ENCODE assay signal across 15 cellular contexts in the genomic region with DNA sequence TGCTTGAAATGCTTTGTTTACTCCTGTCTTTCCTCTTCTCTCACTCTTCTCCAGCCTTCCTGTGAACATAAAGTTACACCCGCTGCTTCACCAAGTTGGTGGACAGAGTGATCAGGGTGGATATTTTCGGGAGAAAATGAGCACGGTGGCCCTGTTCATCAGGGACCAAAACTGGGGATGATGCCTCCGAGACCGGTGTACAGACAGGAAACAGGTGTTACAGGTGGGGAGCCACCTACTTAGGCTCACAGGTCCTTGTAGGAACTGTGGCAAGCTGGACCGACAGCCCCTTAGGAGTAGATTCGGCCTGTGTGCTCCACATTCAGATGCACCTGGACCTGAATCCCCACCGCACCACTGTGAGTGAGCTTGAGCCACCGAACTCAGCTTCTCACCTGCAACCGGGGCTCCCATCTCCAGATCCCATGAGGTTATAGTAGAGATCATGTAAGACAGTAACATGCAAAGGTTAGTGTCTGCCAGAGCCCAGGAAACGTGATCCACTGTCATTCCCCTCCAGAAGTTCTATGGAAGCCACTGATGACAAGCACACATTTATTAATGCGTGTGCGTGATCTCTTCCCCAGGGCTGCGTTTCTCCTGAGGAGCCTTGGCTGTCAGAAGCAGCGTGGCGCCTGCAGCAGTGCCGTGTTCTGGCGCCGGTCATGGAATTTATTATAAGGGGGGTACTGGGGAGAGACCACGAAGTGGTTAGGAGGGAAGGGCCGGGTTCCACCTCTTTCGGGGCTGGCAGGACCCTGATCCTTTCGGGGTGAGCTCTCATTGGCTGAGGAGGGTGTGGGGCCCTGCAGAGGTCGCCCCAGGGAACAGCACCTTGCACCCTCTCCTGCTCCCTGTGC.
DNase-seq lines count a peak whose midpoint lies in the region; ATAC-seq and TF ChIP-seq lines count a peak whose summit lies in the region.
"Had no signal": no experiment of that assay in that cellular context is flagged by ENCODE, and none has a peak within 500 bp of the region (broad histone marks: within the 10 kb centered on the region; RNA-seq: fewer than 3 reads in every experiment).

No MANE protein-coding gene starts in this region.

- H3K4me1 ChIP-seq in H9 (ENCODE audit: insufficient read depth, low read length) (no peaks in the 10 kb centered on the region), spleen (no peaks in the 10 kb centered on the region)

- H3K27ac ChIP-seq in H9 (ENCODE audit: insufficient read length, low read depth, low read length) (no peak overlapping the region), spleen (no peak overlapping the region)
- H3K27ac ChIP-seq: PC-9, SK-N-MC had no signal

- no peak overlapping the region for H2BK15ac ChIP-seq in H9 (ENCODE audit: low read depth, low read length)

- no peak overlapping the region for H3K56ac ChIP-seq in H9 (ENCODE audit: insufficient read length, low read depth, low read length)

- H3K36me3 Mint-ChIP-seq in H9 (ENCODE audit: insufficient read depth in 1 of 3, low read depth in 3 of 3), result no peaks in the 10 kb centered on the region; a peak in 1 of 7 replicates

- H3K18ac ChIP-seq in H9 (ENCODE audit: insufficient read length, low read depth, low read length), result no peak overlapping the region

- no peak overlapping the region for H2AK5ac ChIP-seq in H9 (ENCODE audit: insufficient read length, low read length)

- H3K27me3 Mint-ChIP-seq in H9 (ENCODE audit: low read depth), result peaks cover 7% of the 10 kb centered on the region

- peak; percentile 25 for DNase-seq in NCI-H748 (lab: John Stamatoyannopoulos, UW; ENCODE audit: unreplicated experiment)
- no peak for DNase-seq in NCI-H748 treated with DMSO at 0.1 percent for 48 hours (lab: John Stamatoyannopoulos, UW)
- peak; percentile 10 for DNase-seq in H9
- DNase-seq in islet precursor cell, result peak; percentile 40
- DNase-seq in spleen, result peak; percentile 51
- no peak for DNase-seq in glomerular visceral epithelial cell (ENCODE audit: extremely low spot score)
- DNase-seq in NCI-H524 (lab: John Stamatoyannopoulos, UW), result no peak
- DNase-seq: DMS79, GDM1, NCI-H1436, NCI-H2081 treated with DMSO at 0.1 percent for 48 hours, PC-9 had no signal

- no peak for TF ChIP-seq CTCF in H9 (conservative IDR thresholded peaks at IDR 0.05)
- TF ChIP-seq CTCF in spleen (IDR thresholded peaks at IDR 0.05 in 8 of 11, conservative IDR thresholded peaks at IDR 0.05 in 3 of 11), result no peak

- H3K79me2 ChIP-seq in H9 (ENCODE audit: insufficient read depth, low read length), result no peaks in the 10 kb centered on the region

- H3K4me3 ChIP-seq in spleen, result no peak overlapping the region
- H3K4me3 ChIP-seq: PC-9, SK-N-MC had no signal

- no peak overlapping the region for H2AFZ ChIP-seq in H9 (ENCODE audit: low read length)
- H2AFZ ChIP-seq: PC-9 had no signal

- H3K4ac ChIP-seq in H9 (ENCODE audit: low read depth, low read length), result no peak overlapping the region

- H3K23ac ChIP-seq in H9 (ENCODE audit: insufficient read length, low read depth, low read length), result no peak overlapping the region

- H3K9me3 ChIP-seq in H9 (ENCODE audit: control insufficient read depth, low read depth, low read length), result no peaks in the 10 kb centered on the region
- no peaks in the 10 kb centered on the region for H3K9me3 ChIP-seq in spleen

- H4K20me1 ChIP-seq in H9 (ENCODE audit: control insufficient read depth, insufficient read depth, insufficient read length), result no peaks in the 10 kb centered on the region

- peaks cover 0 to 4% of the 10 kb centered on the region in 2 experiments; a peak in 1 of 4 replicates for H3K4me1 Mint-ChIP-seq in H9

- no peak for TF ChIP-seq POLR2A in spleen (IDR thresholded peaks at IDR 0.05)

- no peak overlapping the region for H3K4me3 Mint-ChIP-seq in H9

- H3T11ph ChIP-seq in H9 (ENCODE audit: low read length), result no peak overlapping the region

- H2BK5ac ChIP-seq in H9 (ENCODE audit: insufficient read length, low read length), result no peak overlapping the region

- H2BK120ac ChIP-seq in H9 (ENCODE audit: low read depth, low read length, poor library complexity, severe bottlenecking), result no peak overlapping the region

- no peak overlapping the region for H4K5ac ChIP-seq in H9 (ENCODE audit: insufficient read length, low read depth, low read length)

- H3K9ac ChIP-seq in H9 (ENCODE audit: extremely low read depth, insufficient read length, low read length), result no peak overlapping the region

- no peaks in the 10 kb centered on the region for H3K23me2 ChIP-seq in H9 (ENCODE audit: insufficient read length, low read depth, low read length, poor library complexity, severe bottlenecking)

- intact Hi-C loops in spleen (cut with DNase I; ENCODE audit: low total_unique reads), result no loop called here

- no peaks in the 10 kb centered on the region for H3K9me3 Mint-ChIP-seq in H9

- H3K27me3 ChIP-seq in H9 (ENCODE audit: insufficient read depth, low read length), result no peaks in the 10 kb centered on the region
- H3K27me3 ChIP-seq in spleen (replicated peaks in 1 of 7), result peaks cover 0 to 20% (median 0%) of the 10 kb centered on the region in 7 donors

- no peak overlapping the region for H3K14ac ChIP-seq in H9 (ENCODE audit: insufficient read depth, low read length)

- H4K8ac ChIP-seq in H9 (replicated peaks; ENCODE audit: insufficient read length, low read depth, low read length), result no peak overlapping the region

- H3K79me1 ChIP-seq in H9 (ENCODE audit: insufficient read depth, low read depth, low read length, poor library complexity, severe bottlenecking), result no peaks in the 10 kb centered on the region

- WGBS in H9 (ENCODE audit: extremely low coverage, insufficient read length, low lambda C conversion rate), result no CpG with 5 or more reads among the region's 24 CpGs
- 73 to 93% (median 87%) methylated on average over 22 to 24 of the region's 24 CpGs for WGBS in spleen, 5 donors

- ATAC-seq in HG02870 (IDR thresholded peaks at IDR 0.05; ENCODE audit: unreplicated experiment), result no peak
- ATAC-seq: HCT116 had no signal

- no peak overlapping the region for H4K91ac ChIP-seq in H9 (ENCODE audit: insufficient read length, low read depth, low read length)

- H2BK20ac ChIP-seq in H9 (ENCODE audit: low read depth, low read length, poor library complexity, severe bottlenecking), result no peak overlapping the region

- no peak overlapping the region for H2BK12ac ChIP-seq in H9 (ENCODE audit: insufficient read length, low read depth, low read length)

- no peak overlapping the region for H3K27ac Mint-ChIP-seq in H9

- no peak overlapping the region for H3K4me2 ChIP-seq in H9 (ENCODE audit: insufficient read depth, insufficient read length, low read length)
- H3K4me2 ChIP-seq: PC-9 had no signal

- H3K36me3 ChIP-seq in spleen, result no peaks in the 10 kb centered on the region

Comparison
In these comparisons a context has a peak if more than half of its experiments do, and no peak if none do; other contexts are left out.
1. DNase-seq: peak in NCI-H748 (single experiment), H9 (single experiment), islet precursor cell (single experiment) and spleen (single experiment); none in NCI-H748 treated with DMSO at 0.1 percent for 48 hours (single experiment), glomerular visceral epithelial cell (single experiment) and NCI-H524 (0 of 2).